ENCODE assay signal across 17 cellular contexts in genomic region chr5:93941897-93942296, GRCh38.
"Had no signal": no experiment of that assay in that cellular context is flagged by ENCODE, and none has a peak within 500 bp of the region (broad histone marks: within the 10 kb centered on the region; RNA-seq: fewer than 3 reads in every experiment).

No MANE protein-coding gene starts in this region.

- H3K4me3 Mint-ChIP-seq: activated CD8-positive, alpha-beta memory T cell treated with anti-CD3 and anti-CD28 coated beads, Interleukin-2, amount 10 ng/mL, durations not matched to agents 7 days and 5 days; activated naive CD8-positive, alpha-beta T cell; activated T-cell treated with anti-CD3 and anti-CD28 coated beads, Interleukin-2, amount 50 U/mL, for 4 hours; brain; central memory CD8-positive, alpha-beta T cell; neural progenitor cell; stimulated activated naive CD8-positive, alpha-beta T cell treated with anti-CD3 and anti-CD28 coated beads, Interleukin-15, Interleukin-2, amounts not matched to agents 100 ng/mL and 50 ng/mL, for 24 hours had no signal

- H3K36me3 Mint-ChIP-seq: neural progenitor cell had no signal

- H3K27me3 Mint-ChIP-seq: activated CD8-positive, alpha-beta memory T cell treated with anti-CD3 and anti-CD28 coated beads, Interleukin-2, amount 10 ng/mL, durations not matched to agents 7 days and 5 days; activated naive CD8-positive, alpha-beta T cell; brain; central memory CD8-positive, alpha-beta T cell; stimulated activated naive CD8-positive, alpha-beta T cell treated with anti-CD3 and anti-CD28 coated beads, Interleukin-15, Interleukin-2, amounts not matched to agents 100 ng/mL and 50 ng/mL, for 24 hours had no signal

- H3K4me1 ChIP-seq: gastroesophageal sphincter, neural progenitor cell, pancreas, upper lobe of left lung had no signal

- ATAC-seq: activated CD8-positive, alpha-beta memory T cell treated with anti-CD3 and anti-CD28 coated beads, Interleukin-2, amount 10 ng/mL, durations not matched to agents 7 days and 5 days; activated T-cell treated with anti-CD3 and anti-CD28 coated beads, Interleukin-2, amount 50 U/mL, for 4 hours; gastroesophageal sphincter; pancreas had no signal

- H3K27ac ChIP-seq: gastroesophageal sphincter, hepatocyte, neural progenitor cell, pancreas, upper lobe of left lung had no signal

- H3K9me3 ChIP-seq: gastroesophageal sphincter, pancreas, upper lobe of left lung had no signal

- H3K9me3 Mint-ChIP-seq: activated T-cell treated with anti-CD3 and anti-CD28 coated beads, Interleukin-2, amount 50 U/mL, for 4 hours; central memory CD8-positive, alpha-beta T cell; neural progenitor cell; stimulated activated naive CD8-positive, alpha-beta T cell treated with anti-CD3 and anti-CD28 coated beads, Interleukin-15, Interleukin-2, amounts not matched to agents 100 ng/mL and 50 ng/mL, for 24 hours had no signal

- H3K27ac Mint-ChIP-seq: activated CD8-positive, alpha-beta memory T cell treated with anti-CD3 and anti-CD28 coated beads, Interleukin-2, amount 10 ng/mL, durations not matched to agents 7 days and 5 days; activated naive CD8-positive, alpha-beta T cell; neural progenitor cell; stimulated activated naive CD8-positive, alpha-beta T cell treated with anti-CD3 and anti-CD28 coated beads, Interleukin-15, Interleukin-2, amounts not matched to agents 100 ng/mL and 50 ng/mL, for 24 hours had no signal

- DNase-seq: activated CD4-positive, alpha-beta T cell treated with anti-CD3 and anti-CD28 coated beads, Interleukin-2, amount 50 U/mL, for 48 hours; activated CD4-positive, CD25-positive, alpha-beta regulatory T cell treated with anti-CD3 and anti-CD28 coated beads, Interleukin-2, amount 50 U/mL, for 72 hours; activated CD8-positive, alpha-beta memory T cell treated with anti-CD3 and anti-CD28 coated beads, Interleukin-2, amount 10 ng/mL, durations not matched to agents 7 days and 5 days; activated effector memory CD4-positive, alpha-beta T cell treated with anti-CD3 and anti-CD28 coated beads, Interleukin-2, amount 50 U/mL, for 16 hours; activated T-cell treated with anti-CD3 and anti-CD28 coated beads, Interleukin-2, amount 50 U/mL, for 4 hours; amygdala; effector memory CD4-positive, alpha-beta T cell; pancreas; stimulated activated CD4-positive, alpha-beta T cell treated with anti-CD3 and anti-CD28 coated beads, Interleukin-2, amount 100 ng/mL, for 48 hours; upper lobe of left lung had no signal

- H3K36me3 ChIP-seq: gastroesophageal sphincter, neural progenitor cell, pancreas, upper lobe of left lung had no signal

- H3K27me3 ChIP-seq: gastroesophageal sphincter, hepatocyte, neural progenitor cell, pancreas, upper lobe of left lung had no signal

- H3K4me3 ChIP-seq: gastroesophageal sphincter, hepatocyte, neural progenitor cell, pancreas, upper lobe of left lung had no signal
